In the genomic region with DNA sequence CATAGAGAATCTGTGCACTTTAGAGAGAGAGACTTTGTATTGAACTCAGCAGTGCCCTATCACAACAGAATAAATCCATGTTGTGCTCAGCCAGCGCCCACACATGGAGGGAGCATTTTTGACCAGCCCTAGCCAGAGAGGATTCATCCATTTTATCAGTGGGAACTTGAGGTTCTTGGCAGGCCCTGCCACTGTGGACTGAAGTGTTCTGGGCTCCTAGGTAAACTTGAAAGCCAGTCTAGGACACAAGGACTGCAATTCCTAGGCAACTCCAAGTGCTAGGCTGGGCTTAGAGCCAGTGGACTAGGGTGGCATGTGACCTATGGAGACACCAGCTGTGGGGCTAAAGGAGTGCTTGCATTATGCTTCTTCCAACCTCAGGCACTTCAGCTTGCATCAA, we compare ENCODE assay signal across 12 cellular contexts.
DNase-seq lines count a peak whose midpoint lies in the region; ATAC-seq and TF ChIP-seq lines count a peak whose summit lies in the region.
"Had no signal": no experiment of that assay in that cellular context is flagged by ENCODE, and none has a peak within 500 bp of the region (broad histone marks: within the 10 kb centered on the region; RNA-seq: fewer than 3 reads in every experiment).

No MANE protein-coding gene starts in this region.

- H3K9me3 ChIP-seq in left ventricle myocardium inferior (replicated peaks), result peaks cover 19% of the 10 kb centered on the region
- H3K9me3 ChIP-seq in neuron (ENCODE audit: low read length), result no peaks in the 10 kb centered on the region
- H3K9me3 ChIP-seq: BE2C had no signal

- H3K27me3 ChIP-seq in left ventricle myocardium inferior (ENCODE audit: low read depth) (no peaks in the 10 kb centered on the region), neuron (ENCODE audit: insufficient read depth, low read length) (no peaks in the 10 kb centered on the region)
- H3K27me3 ChIP-seq: BE2C had no signal

- TF ChIP-seq CTCF in left ventricle myocardium inferior (IDR thresholded peaks at IDR 0.05; ENCODE audit: borderline replicate concordance) (no peak), omental fat pad (IDR thresholded peaks at IDR 0.05) (no peak)

- H3K4me1 ChIP-seq in left ventricle myocardium inferior (no peaks in the 10 kb centered on the region), neuron (ENCODE audit: insufficient read depth, low read length) (no peaks in the 10 kb centered on the region)
- H3K4me1 ChIP-seq: A549, BE2C had no signal

- ATAC-seq in Right ventricle myocardium inferior (peak; percentile 39), HG02798 (IDR thresholded peaks at IDR 0.05; ENCODE audit: poor library complexity, unreplicated experiment) (no peak), omental fat pad (ENCODE audit: low FRiP score) (no peak)
- ATAC-seq: A549 had no signal

- H3K4me3 ChIP-seq in left ventricle myocardium inferior (no peak overlapping the region), neuron (ENCODE audit: low read length) (no peak overlapping the region)
- H3K4me3 ChIP-seq: A549 had no signal

- H3K27ac ChIP-seq in left ventricle myocardium inferior (replicated peaks), result no peak overlapping the region
- H3K27ac ChIP-seq: A549, C4-2B had no signal

- no peaks in the 10 kb centered on the region for H3K36me3 ChIP-seq in left ventricle myocardium inferior
- H3K36me3 ChIP-seq in neuron (ENCODE audit: insufficient read depth, low read length), result no peaks in the 10 kb centered on the region
- H3K36me3 ChIP-seq: BE2C had no signal

- intact Hi-C loops in Right ventricle myocardium inferior (cut with DNase I), result no loop called here
- intact Hi-C loops in left ventricle myocardium inferior (cut with micrococcal nuclease), result no loop called here

- peak overlapping the region; percentile 77 for H2AFZ ChIP-seq in neuron (ENCODE audit: low read depth, low read length)

- DNase-seq in Right ventricle myocardium inferior (ENCODE audit: missing footprints), result no peak
- DNase-seq in left ventricle myocardium inferior, result no peak
- peak; percentile 25 to 74 for DNase-seq in NCI-H446 (lab: John Stamatoyannopoulos, UW)
- peak; percentile 40 for DNase-seq in NCI-H69 (lab: John Stamatoyannopoulos, UW)
- DNase-seq in omental fat pad (ENCODE audit: low spot score), result no peak
- DNase-seq: BE2C; CD4-positive, alpha-beta memory T cell; H7 had no signal

Comparison
In these comparisons a context has a peak if more than half of its experiments do, and no peak if none do; other contexts are left out.
1. DNase-seq: peak in NCI-H446 (2 of 2) and NCI-H69 (single experiment); none in Right ventricle myocardium inferior (single experiment), left ventricle myocardium inferior (single experiment) and omental fat pad (single experiment).